Comparison of ENCODE assay signal across 2 cellular contexts in the genomic region with DNA sequence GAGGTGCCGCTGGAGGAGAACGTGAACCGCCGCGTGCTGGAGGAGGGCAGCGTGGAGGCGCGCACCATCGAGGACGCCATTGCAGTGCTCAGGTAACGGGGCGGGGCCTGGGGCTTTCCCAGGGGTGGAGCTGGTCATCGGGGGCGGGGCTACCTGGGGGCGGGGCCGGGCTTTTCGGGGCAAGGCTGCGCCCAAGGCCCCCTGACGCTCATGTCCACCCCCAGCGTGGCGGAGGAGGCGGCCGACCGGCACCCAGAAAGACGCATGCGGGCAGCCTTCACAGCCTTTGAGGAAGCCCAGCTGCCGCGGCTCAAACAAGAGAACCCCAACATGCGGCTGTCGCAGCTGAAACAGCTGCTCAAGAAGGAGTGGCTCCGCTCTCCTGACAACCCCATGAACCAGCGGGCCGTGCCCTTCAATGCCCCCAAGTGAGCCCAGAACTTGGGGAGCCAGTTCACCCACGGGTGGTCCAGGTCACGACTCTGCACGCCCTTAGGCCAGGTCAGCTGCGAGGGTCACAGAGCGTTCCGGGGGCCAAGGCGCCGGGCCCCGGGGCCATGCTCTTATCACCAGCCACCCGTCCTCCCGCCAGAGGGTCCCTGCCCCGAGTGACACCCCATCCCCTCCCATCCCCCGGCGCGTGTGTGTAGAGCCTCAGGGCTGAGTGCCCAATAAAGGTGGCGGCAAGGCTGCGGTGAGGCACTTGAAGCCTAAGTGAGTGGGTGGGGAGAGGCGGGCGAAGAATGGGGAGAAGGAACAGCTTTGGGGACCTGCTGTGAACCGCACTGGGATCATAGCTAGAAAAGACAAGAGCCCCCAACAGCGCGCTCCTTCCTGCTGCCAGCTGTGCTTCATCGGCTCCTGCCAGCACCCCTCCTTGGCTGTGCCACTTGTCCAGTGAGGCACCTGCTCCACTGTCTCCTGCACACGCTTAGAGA.
A peak's percentile ranks its signal among the peaks of the same experiment; 100 is the strongest.
TF ChIP-seq lines count a peak whose summit lies in the region.

No MANE protein-coding gene starts in this region.

TF ChIP-seq in HepG2, 621 proteins besides CTCF, POLR2A, EP300 and RAD21:
- TF ChIP-seq AGO2 (optimal IDR thresholded peaks at IDR 0.05; ENCODE audit: low read depth, low read length) = peak; percentile 56
- no peak for TF ChIP-seq ZNF567 (CRISPR knock-in tag; IDR thresholded peaks at IDR 0.05; ENCODE audit: borderline replicate concordance)
- no peak for TF ChIP-seq ZFX (CRISPR knock-in tag; IDR thresholded peaks at IDR 0.05; ENCODE audit: low read depth)

TF ChIP-seq in WTC11, 78 proteins besides CTCF, POLR2A, EP300 and RAD21:
- TF ChIP-seq, protein P1, sequence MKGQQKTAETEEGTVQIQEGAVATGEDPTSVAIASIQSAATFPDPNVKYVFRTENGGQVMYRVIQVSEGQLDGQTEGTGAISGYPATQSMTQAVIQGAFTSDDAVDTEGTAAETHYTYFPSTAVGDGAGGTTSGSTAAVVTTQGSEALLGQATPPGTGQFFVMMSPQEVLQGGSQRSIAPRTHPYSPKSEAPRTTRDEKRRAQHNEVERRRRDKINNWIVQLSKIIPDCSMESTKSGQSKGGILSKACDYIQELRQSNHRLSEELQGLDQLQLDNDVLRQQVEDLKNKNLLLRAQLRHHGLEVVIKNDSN (CRISPR knock-in tag; IDR thresholded peaks at IDR 0.05) = no peak
- TF ChIP-seq, protein P2, sequence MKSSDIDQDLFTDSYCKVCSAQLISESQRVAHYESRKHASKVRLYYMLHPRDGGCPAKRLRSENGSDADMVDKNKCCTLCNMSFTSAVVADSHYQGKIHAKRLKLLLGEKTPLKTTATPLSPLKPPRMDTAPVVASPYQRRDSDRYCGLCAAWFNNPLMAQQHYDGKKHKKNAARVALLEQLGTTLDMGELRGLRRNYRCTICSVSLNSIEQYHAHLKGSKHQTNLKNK (CRISPR knock-in tag; IDR thresholded peaks at IDR 0.05) = no peak
- TF ChIP-seq SP1 (CRISPR knock-in tag; conservative IDR thresholded peaks at IDR 0.05) = no peak
- no peak for TF ChIP-seq SMAD3 (CRISPR knock-in tag; IDR thresholded peaks at IDR 0.05; ENCODE audit: borderline replicate concordance)
- TF ChIP-seq ZNF512 (CRISPR knock-in tag; IDR thresholded peaks at IDR 0.05; ENCODE audit: borderline replicate concordance) = no peak
- no peak for TF ChIP-seq ZNF138 (CRISPR knock-in tag; conservative IDR thresholded peaks at IDR 0.05)
- TF ChIP-seq ELF4 (CRISPR knock-in tag; IDR thresholded peaks at IDR 0.05; ENCODE audit: low read depth) = no peak
- no peak for TF ChIP-seq CBFB (CRISPR knock-in tag; IDR thresholded peaks at IDR 0.05; ENCODE audit: low read depth)
- TF ChIP-seq FOXK1 (CRISPR knock-in tag; IDR thresholded peaks at IDR 0.05) = no peak
- TF ChIP-seq, protein P3, sequence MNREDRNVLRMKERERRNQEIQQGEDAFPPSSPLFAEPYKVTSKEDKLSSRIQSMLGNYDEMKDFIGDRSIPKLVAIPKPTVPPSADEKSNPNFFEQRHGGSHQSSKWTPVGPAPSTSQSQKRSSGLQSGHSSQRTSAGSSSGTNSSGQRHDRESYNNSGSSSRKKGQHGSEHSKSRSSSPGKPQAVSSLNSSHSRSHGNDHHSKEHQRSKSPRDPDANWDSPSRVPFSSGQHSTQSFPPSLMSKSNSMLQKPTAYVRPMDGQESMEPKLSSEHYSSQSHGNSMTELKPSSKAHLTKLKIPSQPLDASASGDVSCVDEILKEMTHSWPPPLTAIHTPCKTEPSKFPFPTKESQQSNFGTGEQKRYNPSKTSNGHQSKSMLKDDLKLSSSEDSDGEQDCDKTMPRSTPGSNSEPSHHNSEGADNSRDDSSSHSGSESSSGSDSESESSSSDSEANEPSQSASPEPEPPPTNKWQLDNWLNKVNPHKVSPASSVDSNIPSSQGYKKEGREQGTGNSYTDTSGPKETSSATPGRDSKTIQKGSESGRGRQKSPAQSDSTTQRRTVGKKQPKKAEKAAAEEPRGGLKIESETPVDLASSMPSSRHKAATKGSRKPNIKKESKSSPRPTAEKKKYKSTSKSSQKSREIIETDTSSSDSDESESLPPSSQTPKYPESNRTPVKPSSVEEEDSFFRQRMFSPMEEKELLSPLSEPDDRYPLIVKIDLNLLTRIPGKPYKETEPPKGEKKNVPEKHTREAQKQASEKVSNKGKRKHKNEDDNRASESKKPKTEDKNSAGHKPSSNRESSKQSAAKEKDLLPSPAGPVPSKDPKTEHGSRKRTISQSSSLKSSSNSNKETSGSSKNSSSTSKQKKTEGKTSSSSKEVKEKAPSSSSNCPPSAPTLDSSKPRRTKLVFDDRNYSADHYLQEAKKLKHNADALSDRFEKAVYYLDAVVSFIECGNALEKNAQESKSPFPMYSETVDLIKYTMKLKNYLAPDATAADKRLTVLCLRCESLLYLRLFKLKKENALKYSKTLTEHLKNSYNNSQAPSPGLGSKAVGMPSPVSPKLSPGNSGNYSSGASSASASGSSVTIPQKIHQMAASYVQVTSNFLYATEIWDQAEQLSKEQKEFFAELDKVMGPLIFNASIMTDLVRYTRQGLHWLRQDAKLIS (CRISPR knock-in tag; IDR thresholded peaks at IDR 0.05; ENCODE audit: borderline replicate concordance) = no peak
- TF ChIP-seq ZNF671 (CRISPR knock-in tag; IDR thresholded peaks at IDR 0.05) = no peak
- TF ChIP-seq ESRRA (CRISPR knock-in tag; IDR thresholded peaks at IDR 0.05; ENCODE audit: borderline replicate concordance) = no peak
- no peak for TF ChIP-seq FOXJ3 (CRISPR knock-in tag; IDR thresholded peaks at IDR 0.05; ENCODE audit: borderline replicate concordance)
- no peak for TF ChIP-seq GTF2I (CRISPR knock-in tag; conservative IDR thresholded peaks at IDR 0.05)
- no peak for TF ChIP-seq NR1H2 (CRISPR knock-in tag; IDR thresholded peaks at IDR 0.05)
- no peak for TF ChIP-seq ZNF219 (CRISPR knock-in tag; IDR thresholded peaks at IDR 0.05; ENCODE audit: borderline replicate concordance)
- no peak for TF ChIP-seq HMGXB4 (CRISPR knock-in tag; IDR thresholded peaks at IDR 0.05)
- TF ChIP-seq, protein P4, sequence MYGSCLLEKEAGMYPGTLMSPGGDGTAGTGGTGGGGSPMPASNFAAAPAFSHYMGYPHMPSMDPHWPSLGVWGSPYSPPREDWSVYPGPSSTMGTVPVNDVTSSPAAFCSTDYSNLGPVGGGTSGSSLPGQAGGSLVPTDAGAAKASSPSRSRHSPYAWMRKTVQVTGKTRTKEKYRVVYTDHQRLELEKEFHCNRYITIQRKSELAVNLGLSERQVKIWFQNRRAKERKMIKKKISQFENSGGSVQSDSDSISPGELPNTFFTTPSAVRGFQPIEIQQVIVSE (CRISPR knock-in tag; IDR thresholded peaks at IDR 0.05; ENCODE audit: borderline replicate concordance) = no peak
